10 cellular contexts compared by ENCODE assay signal in the genomic region with DNA sequence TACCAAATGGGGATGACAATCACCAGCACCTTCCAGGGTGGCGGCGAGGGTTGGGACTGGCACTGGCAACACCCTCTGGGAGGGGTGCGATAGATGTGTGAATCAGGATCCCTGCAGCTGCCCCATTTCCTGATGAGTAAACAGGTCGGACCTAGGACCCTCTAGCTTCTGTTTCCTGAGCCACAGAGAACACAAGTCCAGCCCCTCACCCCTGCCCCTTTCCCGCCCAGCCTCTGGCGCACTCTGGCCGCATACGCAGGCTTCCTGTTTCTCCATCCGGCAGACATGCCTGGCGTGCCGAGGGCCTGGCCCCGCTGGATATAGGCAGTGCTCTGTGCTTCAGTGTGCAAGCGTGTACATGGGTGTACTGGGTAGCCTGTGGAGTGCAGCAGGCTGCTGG. TPM values are rescaled to one million over a fixed set of nuclear protein-coding genes. Genes with fewer than 3 reads are reported as not detected.
A peak's percentile ranks its signal among the peaks of the same experiment; 100 is the strongest.
DNase-seq lines count a peak whose midpoint lies in the region; ATAC-seq and TF ChIP-seq lines count a peak whose summit lies in the region.
"Had no signal": no experiment of that assay in that cellular context is flagged by ENCODE, and none has a peak within 500 bp of the region (broad histone marks: within the 10 kb centered on the region; RNA-seq: fewer than 3 reads in every experiment).

No MANE protein-coding gene starts in this region.

- no peak for ATAC-seq in lung (ENCODE audit: insufficient read depth, low FRiP score)

- peaks cover 92% of the 10 kb centered on the region for H3K27me3 Mint-ChIP-seq in activated naive CD4-positive, alpha-beta T cell treated with anti-CD3 and anti-CD28 coated beads, Interleukin-2, amount 10 ng/mL, durations not matched to agents 7 days and 5 days
- peaks cover 67% of the 10 kb centered on the region for H3K27me3 Mint-ChIP-seq in dendritic cell treated with granulocyte-macrophage colony-stimulating factor and Interleukin-4, amounts not matched to agents 40 ng/mL and 50 ng/mL, for 4 days

- H3K9me3 Mint-ChIP-seq in activated naive CD4-positive, alpha-beta T cell treated with anti-CD3 and anti-CD28 coated beads, Interleukin-2, amount 10 ng/mL, durations not matched to agents 7 days and 5 days, result no peaks in the 10 kb centered on the region
- H3K9me3 Mint-ChIP-seq in dendritic cell treated with granulocyte-macrophage colony-stimulating factor and Interleukin-4, amounts not matched to agents 40 ng/mL and 50 ng/mL, for 4 days, result no peaks in the 10 kb centered on the region

- peak overlapping the region; percentile 10 to 89 for H3K27ac ChIP-seq in lung (ENCODE audit: low read depth in 1 of 2, low read length in 1 of 2)
- peak overlapping the region; percentile 90 to 97 for H3K27ac ChIP-seq in uterus
- H3K27ac ChIP-seq: HL-60 had no signal

- H3K4me3 Mint-ChIP-seq in activated naive CD4-positive, alpha-beta T cell treated with anti-CD3 and anti-CD28 coated beads, Interleukin-2, amount 10 ng/mL, durations not matched to agents 7 days and 5 days, result no peak overlapping the region
- H3K4me3 Mint-ChIP-seq in dendritic cell treated with granulocyte-macrophage colony-stimulating factor and Interleukin-4, amounts not matched to agents 40 ng/mL and 50 ng/mL, for 4 days, result no peak overlapping the region

- H3K4me3 ChIP-seq in lung (no peak overlapping the region), uterus (no peak overlapping the region)

- intact Hi-C loops in dendritic cell treated with granulocyte-macrophage colony-stimulating factor and Interleukin-4, amounts not matched to agents 40 ng/mL and 50 ng/mL, for 4 days (cut with micrococcal nuclease), result no loop called here
- intact Hi-C loops in uterus (cut with DNase I; ENCODE audit: low total_unique reads), result no loop called here

- H3K4me1 Mint-ChIP-seq in activated naive CD4-positive, alpha-beta T cell treated with anti-CD3 and anti-CD28 coated beads, Interleukin-2, amount 10 ng/mL, durations not matched to agents 7 days and 5 days, result peaks cover 26% of the 10 kb centered on the region
- H3K4me1 Mint-ChIP-seq in dendritic cell treated with granulocyte-macrophage colony-stimulating factor and Interleukin-4, amounts not matched to agents 40 ng/mL and 50 ng/mL, for 4 days (ENCODE audit: low read depth), result peaks cover 37% of the 10 kb centered on the region

- peak; percentile 49 for DNase-seq in activated naive CD4-positive, alpha-beta T cell treated with anti-CD3 and anti-CD28 coated beads, Interleukin-2, amount 10 ng/mL, durations not matched to agents 7 days and 5 days
- DNase-seq in activated naive CD4-positive, alpha-beta T cell treated with anti-CD3 and anti-CD28 coated beads, Interleukin-2, amount 50 U/mL, for 16 hours, result no peak
- DNase-seq in lung (ENCODE audit: low spot score), result peak; percentile 44
- DNase-seq in uterus, result peak; percentile 47 to 60
- no peak for DNase-seq in NCI-H2171 treated with DMSO at 0.1 percent for 48 hours (lab: John Stamatoyannopoulos, UW)
- DNase-seq in cortex of kidney (lab: John Stamatoyannopoulos, UW), result no peak
- no peak for DNase-seq in GM20000 (ENCODE audit: low spot score)
- DNase-seq: stimulated activated CD4-positive, alpha-beta T cell treated with anti-CD3 and anti-CD28 coated beads, Interleukin-4, amount 100 ng/mL, for 24 hours had no signal

- peaks cover 0 to 33% of the 10 kb centered on the region in 2 donors for H3K4me1 ChIP-seq in lung (ENCODE audit: control insufficient read depth in 2 of 2, insufficient read depth in 2 of 2, low read length in 2 of 2)
- H3K4me1 ChIP-seq in uterus, result peaks cover 0 to 12% of the 10 kb centered on the region in 2 donors

- H3K27me3 ChIP-seq in lung (ENCODE audit: control insufficient read depth, insufficient read depth) (no peaks in the 10 kb centered on the region), uterus (peaks cover 0 to 4% of the 10 kb centered on the region in 2 donors)

- CTCF ChIA-PET in activated naive CD4-positive, alpha-beta T cell treated with anti-CD3 and anti-CD28 coated beads, Interleukin-2, amount 10 ng/mL, durations not matched to agents 7 days and 5 days (lab: Charles Lee), result interaction anchor here (1.4 to 4.5 kb wide), 2 partner anchors 8 to 13 kb away, joined by 6 to 31 read pairs; no protein-coding TSS in a partner anchor

- WGBS in lung, 2 donors, result 10 to 24% methylated on average over 10 to 12 of the region's 13 CpGs

- no peaks in the 10 kb centered on the region for H3K36me3 Mint-ChIP-seq in activated naive CD4-positive, alpha-beta T cell treated with anti-CD3 and anti-CD28 coated beads, Interleukin-2, amount 10 ng/mL, durations not matched to agents 7 days and 5 days
- no peaks in the 10 kb centered on the region for H3K36me3 Mint-ChIP-seq in dendritic cell treated with granulocyte-macrophage colony-stimulating factor and Interleukin-4, amounts not matched to agents 40 ng/mL and 50 ng/mL, for 4 days (ENCODE audit: low read depth)

- H3K9me3 ChIP-seq in lung (ENCODE audit: control insufficient read depth in 2 of 2, insufficient read depth in 1 of 2, low read length in 1 of 2) (no peaks in the 10 kb centered on the region), uterus (no peaks in the 10 kb centered on the region)

- H3K36me3 ChIP-seq in lung (ENCODE audit: control insufficient read depth in 2 of 2, insufficient read depth in 2 of 2, low read length in 2 of 2), result no peaks in the 10 kb centered on the region
- no peaks in the 10 kb centered on the region for H3K36me3 ChIP-seq in uterus

- TF ChIP-seq POLR2A in uterus (IDR thresholded peaks at IDR 0.05), result no peak

- H3K27ac Mint-ChIP-seq in activated naive CD4-positive, alpha-beta T cell treated with anti-CD3 and anti-CD28 coated beads, Interleukin-2, amount 10 ng/mL, durations not matched to agents 7 days and 5 days, result no peak overlapping the region
- H3K27ac Mint-ChIP-seq in dendritic cell treated with granulocyte-macrophage colony-stimulating factor and Interleukin-4, amounts not matched to agents 40 ng/mL and 50 ng/mL, for 4 days, result peak overlapping the region; percentile 52

- TF ChIP-seq CTCF in lung (IDR thresholded peaks at IDR 0.05; ENCODE audit: control extremely low read depth, extremely low read depth) (no peak), uterus (IDR thresholded peaks at IDR 0.05) (no peak), GM20000 (IDR thresholded peaks at IDR 0.05; ENCODE audit: extremely low read depth, missing control alignments) (no peak)

RNA-seq across cellular contexts. Expression of a gene that starts 4.6 kb away (rescaled TPM):
- total RNA-seq in lung (10 to 100 TPM; 15.1 to 15.3 TPM), uterus (10 to 100 TPM in 3 of 4 donors, 1 to 10 TPM in 1; 7.4 to 41.8 (median 17.9) TPM)
- 10 to 100 TPM in 1 of 2 donors, 1 to 10 TPM in 1; 7.6 to 10.7 TPM for polyA plus RNA-seq in lung

RNA-seq across cellular contexts. Expression of a gene that starts 22.3 kb away (rescaled TPM):
- total RNA-seq in lung (10 to 100 TPM in 1 of 2 donors, 1 to 10 TPM in 1; 4.9 to 17.2 TPM), uterus (1 to 10 TPM in 1 of 4 donors, under 1 TPM in 2, not detected in 1; 0.48 to 3.8 (median 0.91) TPM)
- 1 to 10 TPM; 3.4 to 3.5 TPM for polyA plus RNA-seq in lung

RNA-seq across cellular contexts. Expression of a gene that starts 37.5 kb away (rescaled TPM):
- total RNA-seq in lung (under 1 TPM in 1 of 2 donors, not detected in 1; 0.61 TPM), uterus (10 to 100 TPM in 1 of 4 donors, 1 to 10 TPM in 1, under 1 TPM in 2; 0.35 to 19.2 (median 3.6) TPM)
- under 1 TPM; 0.15 to 0.24 TPM for polyA plus RNA-seq in lung

RNA-seq across cellular contexts. Expression of a gene that starts 39.2 kb away (rescaled TPM):
- total RNA-seq in lung (not detected), uterus (1 to 10 TPM in 1 of 4 donors, not detected in 3; 1.2 TPM)
- not detected for polyA plus RNA-seq in lung

Comparison
In these comparisons a context has a peak if more than half of its experiments do, and no peak if none do; other contexts are left out.
1. DNase-seq: peak in activated naive CD4-positive, alpha-beta T cell treated with anti-CD3 and anti-CD28 coated beads, Interleukin-2, amount 10 ng/mL, durations not matched to agents 7 days and 5 days (single experiment), lung (single experiment) and uterus (2 of 2); none in activated naive CD4-positive, alpha-beta T cell treated with anti-CD3 and anti-CD28 coated beads, Interleukin-2, amount 50 U/mL, for 16 hours (single experiment), NCI-H2171 treated with DMSO at 0.1 percent for 48 hours (single experiment), cortex of kidney (single experiment) and GM20000 (single experiment).